In genomic region chr15:99736702-99737101, GRCh38 we compare ENCODE assay signal across 16 cellular contexts.
"Had no signal": no experiment of that assay in that cellular context is flagged by ENCODE, and none has a peak within 500 bp of the region (broad histone marks: within the 10 kb centered on the region; RNA-seq: fewer than 3 reads in every experiment).

No MANE protein-coding gene starts in this region.

- ATAC-seq: foreskin keratinocyte, gastroesophageal sphincter, heart left ventricle, left cardiac atrium, left lung, left ventricle myocardium superior, lower lobe of right lung, mucosa of descending colon had no signal

- DNase-seq: dermis blood vessel endothelial cell; dorsolateral prefrontal cortex; effector CD4-positive, alpha-beta T cell; effector memory CD4-positive, alpha-beta T cell; foreskin keratinocyte; heart left ventricle; hypothalamus; immature natural killer cell; left cardiac atrium; left lung; left ventricle myocardium superior; lower lobe of right lung; mesenchymal stem cell; mucosa of descending colon had no signal

- H3K4me3 Mint-ChIP-seq: immature natural killer cell, mesothelial cell of epicardium had no signal

- H3K9me3 Mint-ChIP-seq: immature natural killer cell, mesothelial cell of epicardium had no signal

- H3K27ac Mint-ChIP-seq: immature natural killer cell, mesothelial cell of epicardium had no signal

- H3K36me3 Mint-ChIP-seq: immature natural killer cell, mesothelial cell of epicardium had no signal
